Comparison of ENCODE assay signal across 11 cellular contexts in the genomic region with DNA sequence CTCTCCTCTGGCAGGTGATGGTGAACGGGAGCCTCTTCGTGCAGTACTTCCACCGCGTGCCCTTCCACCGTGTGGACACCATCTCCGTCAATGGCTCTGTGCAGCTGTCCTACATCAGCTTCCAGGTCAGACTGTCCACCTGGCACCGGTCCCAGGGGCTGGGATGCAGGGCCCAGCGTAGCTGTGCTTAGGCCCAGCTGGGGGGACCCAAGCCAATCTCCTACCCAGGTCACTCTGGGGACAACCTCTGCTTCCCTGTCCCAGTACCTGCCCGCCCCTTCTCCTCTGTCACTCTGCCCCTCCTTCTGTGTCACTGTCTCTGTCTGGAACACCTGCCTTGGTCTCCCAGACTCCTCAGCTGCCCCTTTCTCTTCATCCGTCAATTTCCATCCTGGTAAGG. TPM values are rescaled to one million over a fixed set of nuclear protein-coding genes. Genes with fewer than 3 reads are reported as not detected.
"Had no signal": no experiment of that assay in that cellular context is flagged by ENCODE, and none has a peak within 500 bp of the region (broad histone marks: within the 10 kb centered on the region; RNA-seq: fewer than 3 reads in every experiment).

No MANE protein-coding gene starts in this region.

RNA-seq across cellular contexts. Expression of a gene that starts 11.0 kb away (rescaled TPM):
- total RNA-seq: hepatocyte, kidney, kidney epithelial cell, left cardiac atrium, left ventricle myocardium inferior, left ventricle myocardium superior, lung microvascular endothelial cell, mesenteric fat pad, mesothelial cell of epicardium, myocyte had no signal
- polyA plus RNA-seq: hepatocyte, mammary epithelial cell had no signal
